ENCODE assay signal across 19 cellular contexts in the genomic region with DNA sequence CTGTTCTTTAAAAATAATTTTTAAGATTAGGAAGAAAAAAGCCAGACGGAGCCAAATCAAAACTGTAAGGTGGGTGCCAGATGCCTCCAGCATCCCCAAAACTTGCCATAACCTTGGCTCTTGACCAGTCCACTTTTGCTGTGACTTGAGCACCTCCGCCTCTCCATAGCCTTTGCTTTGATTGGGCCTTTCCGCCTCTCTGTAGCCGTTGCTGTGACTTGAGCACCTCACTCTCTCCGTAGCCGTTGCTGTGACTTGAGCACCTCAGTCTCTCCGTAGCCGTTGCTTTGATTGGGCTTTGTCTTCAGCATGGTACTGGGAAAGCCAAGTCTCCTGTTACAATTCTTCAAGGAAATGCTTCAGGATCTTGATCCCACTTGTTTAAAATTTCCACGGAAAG.
"Had no signal": no experiment of that assay in that cellular context is flagged by ENCODE, and none has a peak within 500 bp of the region (broad histone marks: within the 10 kb centered on the region; RNA-seq: fewer than 3 reads in every experiment).

No MANE protein-coding gene starts in this region.

- FAIRE-seq: RCC 7860 had no signal

- H3K9ac ChIP-seq: SK-N-SH had no signal

- DNase-seq: KBM-7, MV-4-11, NCI-H1048, NCI-H1105, NCI-H1417, NCI-H1436 treated with DMSO at 0.1 percent for 48 hours, NCI-H1694, NCI-H187 treated with DMSO at 0.1 percent for 48 hours, NCI-H2029 treated with DMSO at 0.1 percent for 48 hours, NCI-H2107, NCI-H2227 treated with DMSO at 0.1 percent for 48 hours, NCI-H524, NCI-H526 treated with DMSO at 0.1 percent for 48 hours, NCI-H748 treated with DMSO at 0.1 percent for 48 hours, RPMI8226, SHP77, SK-N-SH, SW 1271 had no signal

- H3K4me2 ChIP-seq: SK-N-SH had no signal
